In the genomic region with DNA sequence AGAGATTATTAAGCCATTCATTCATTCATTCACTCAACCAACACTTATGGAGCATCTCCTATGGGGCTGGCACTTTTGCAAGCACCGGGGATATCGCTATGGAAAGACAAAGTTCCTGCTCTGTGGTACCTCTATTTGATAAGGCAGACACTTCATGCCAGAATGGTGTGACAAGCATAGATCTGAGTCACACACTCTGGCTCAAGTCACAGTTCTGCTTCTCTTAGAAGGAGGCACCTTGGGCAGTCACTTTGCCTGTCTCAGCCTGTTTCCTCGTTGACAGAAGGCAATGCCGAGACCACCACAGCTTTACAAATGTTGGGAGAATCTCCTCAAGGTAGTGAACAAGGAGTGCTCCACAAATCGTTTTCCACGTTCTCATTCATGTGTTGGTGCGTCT, we compare ENCODE assay signal across 23 cellular contexts.
"Had no signal": no experiment of that assay in that cellular context is flagged by ENCODE, and none has a peak within 500 bp of the region (broad histone marks: within the 10 kb centered on the region; RNA-seq: fewer than 3 reads in every experiment).

No MANE protein-coding gene starts in this region.

- H3K4me3 ChIP-seq: cardiac muscle cell, dorsolateral prefrontal cortex, lung, transverse colon, uterus had no signal

- H3K36me3 ChIP-seq: cardiac muscle cell, transverse colon, uterus had no signal

- H3K27ac ChIP-seq: cardiac muscle cell, dorsolateral prefrontal cortex, transverse colon, uterus had no signal

- ATAC-seq: left lobe of liver; stimulated activated naive CD8-positive, alpha-beta T cell treated with anti-CD3 and anti-CD28 coated beads, Interleukin-15, Interleukin-2, amounts not matched to agents 100 U/mL and 50 U/mL, for 24 hours had no signal

- H3K27me3 Mint-ChIP-seq: activated naive CD8-positive, alpha-beta T cell treated with anti-CD3 and anti-CD28 coated beads for 36 hours had no signal

- H3K36me3 Mint-ChIP-seq: mesothelial cell of epicardium had no signal

- H3K9me3 ChIP-seq: transverse colon, uterus had no signal

- H3K27ac Mint-ChIP-seq: mesothelial cell of epicardium; T-helper 2 cell treated with Interferon-gamma antibody and Interleukin-4, amounts not matched to agents 5 μg/mL and 100 μg/mL, for 36 hours had no signal

- H3K27me3 ChIP-seq: cardiac muscle cell, dorsolateral prefrontal cortex, transverse colon, uterus had no signal

- DNase-seq: activated CD4-positive, alpha-beta T cell treated with anti-CD3 and anti-CD28 coated beads, Interleukin-2, amount 50 U/mL, for 1 hour; activated CD4-positive, CD25-positive, alpha-beta regulatory T cell treated with anti-CD3 and anti-CD28 coated beads, Interleukin-2, amount 50 U/mL, for 72 hours; activated naive CD8-positive, alpha-beta T cell treated with anti-CD3 and anti-CD28 coated beads for 36 hours; amniotic stem cell; dorsolateral prefrontal cortex; erythroblast; foreskin melanocyte; hypothalamus; nephron progenitor cell; nucleus accumbens; posterior cingulate gyrus; retina; stimulated activated CD8-positive, alpha-beta memory T cell treated with anti-CD3 and anti-CD28 coated beads, Interleukin-4, amount 100 ng/mL, for 48 hours; stimulated activated naive CD8-positive, alpha-beta T cell treated with anti-CD3 and anti-CD28 coated beads, Interleukin-15, Interleukin-2, amounts not matched to agents 100 U/mL and 50 U/mL, for 24 hours; transverse colon; uterus had no signal

- H3K4me3 Mint-ChIP-seq: activated naive CD8-positive, alpha-beta T cell treated with anti-CD3 and anti-CD28 coated beads for 36 hours; mesothelial cell of epicardium; nephron progenitor cell; T-helper 2 cell treated with Interferon-gamma antibody and Interleukin-4, amounts not matched to agents 5 μg/mL and 100 μg/mL, for 36 hours had no signal

- FAIRE-seq: endometrium, keratinocyte had no signal

- H3K9me3 Mint-ChIP-seq: activated naive CD8-positive, alpha-beta T cell treated with anti-CD3 and anti-CD28 coated beads for 36 hours; mesothelial cell of epicardium; nephron progenitor cell; T-helper 2 cell treated with Interferon-gamma antibody and Interleukin-4, amounts not matched to agents 5 μg/mL and 100 μg/mL, for 36 hours had no signal
